33 cellular contexts compared by ENCODE assay signal in the genomic region with DNA sequence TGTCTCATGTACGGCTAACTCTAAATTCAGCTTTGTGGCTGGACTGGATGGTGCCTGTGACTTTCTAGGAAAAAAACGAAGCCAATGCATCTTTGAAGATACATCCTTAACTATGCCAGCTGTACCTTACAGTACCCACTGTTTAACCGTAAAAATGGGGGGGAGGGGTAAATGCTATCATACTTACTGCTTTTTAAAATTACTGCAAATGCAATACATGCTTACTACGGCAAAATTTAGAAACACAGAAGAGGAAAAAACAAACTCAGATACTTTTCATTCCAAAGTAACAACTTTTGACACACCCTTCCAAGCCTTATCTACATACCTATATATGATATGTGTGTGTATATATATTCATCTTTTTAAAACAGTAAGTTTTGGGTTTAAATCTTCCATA.
"Had no signal": no experiment of that assay in that cellular context is flagged by ENCODE, and none has a peak within 500 bp of the region (broad histone marks: within the 10 kb centered on the region; RNA-seq: fewer than 3 reads in every experiment).

No MANE protein-coding gene starts in this region.

- DNase-seq: activated B cell treated with CpG ODN at 0.5 μM for 24 hours; activated CD4-positive, alpha-beta memory T cell treated with anti-CD3 and anti-CD28 coated beads for 36 hours; activated CD4-positive, alpha-beta T cell treated with anti-CD3 and anti-CD28 coated beads for 4 hours; activated CD4-positive, alpha-beta T cell treated with anti-CD3 and anti-CD28 coated beads, Interleukin-2, amount 10 ng/mL, durations not matched to agents 24 days and 14 days; activated CD4-positive, alpha-beta T cell treated with anti-CD3 and anti-CD28 coated beads, Interleukin-2, amount 50 U/mL, for 1 hour; activated CD4-positive, alpha-beta T cell treated with anti-CD3 and anti-CD28 coated beads, Interleukin-2, amount 50 U/mL, for 4 hours; activated CD4-positive, CD25-positive, alpha-beta regulatory T cell treated with anti-CD3 and anti-CD28 coated beads, Interleukin-2, amount 50 U/mL, for 72 hours; activated CD8-positive, alpha-beta memory T cell treated with anti-CD3 and anti-CD28 coated beads, Interleukin-2, amount 50 U/mL, for 4 hours; activated CD8-positive, alpha-beta T cell treated with anti-CD3 and anti-CD28 coated beads for 36 hours; activated effector memory CD4-positive, alpha-beta T cell treated with anti-CD3 and anti-CD28 coated beads, Interleukin-2, amount 50 U/mL, for 16 hours; activated gamma-delta T cell treated with Interleukin-2 at 50 U/mL for 16 hours; activated naive CD4-positive, alpha-beta T cell; activated naive CD4-positive, alpha-beta T cell treated with anti-CD3 and anti-CD28 coated beads for 36 hours; activated naive CD4-positive, alpha-beta T cell treated with anti-CD3 and anti-CD28 coated beads, Interleukin-2, amount 50 U/mL, for 16 hours; activated naive CD8-positive, alpha-beta T cell treated with anti-CD3 and anti-CD28 coated beads for 36 hours; activated T-cell treated with anti-CD3 and anti-CD28 coated beads for 4 hours; activated T-cell treated with anti-CD3 and anti-CD28 coated beads, Interleukin-2, amount 50 U/mL, for 1 hour; activated T-cell treated with anti-CD3 and anti-CD28 coated beads, Interleukin-2, amount 50 U/mL, for 4 hours; activated T-cell treated with anti-CD3 and anti-CD28 coated beads, Interleukin-2, amount 50 U/mL, for 72 hours; adrenal gland; amniotic stem cell; aorta; body of pancreas; brain microvascular endothelial cell; cerebellar nuclear complex; T-helper 2 cell; T-helper 9 cell had no signal

- ATAC-seq: activated CD8-positive, alpha-beta T cell treated with anti-CD3 and anti-CD28 coated beads for 36 hours; activated naive CD4-positive, alpha-beta T cell treated with anti-CD3 and anti-CD28 coated beads, Interleukin-2, amount 50 U/mL, for 72 hours; activated T-cell treated with anti-CD3 and anti-CD28 coated beads, Interleukin-2, amount 50 U/mL, for 4 hours; activated T-cell treated with anti-CD3 and anti-CD28 coated beads, Interleukin-2, amount 50 U/mL, for 72 hours; activated T-helper 17 cell treated with anti-CD3 and anti-CD28 coated beads, Interleukin-2, amount 50 U/mL, for 72 hours; body of pancreas had no signal

- H3K4me1 ChIP-seq: adrenal gland, body of pancreas, breast epithelium had no signal

- H3K36me3 ChIP-seq: adrenal gland, brain microvascular endothelial cell, breast epithelium had no signal

- H3K27ac ChIP-seq: adrenal gland, body of pancreas, brain microvascular endothelial cell, breast epithelium, VCaP had no signal

- H3K9me3 ChIP-seq: adrenal gland, body of pancreas, breast epithelium had no signal

- H3K27me3 ChIP-seq: adrenal gland, body of pancreas, brain microvascular endothelial cell, breast epithelium had no signal

- H3K4me3 ChIP-seq: adrenal gland, body of pancreas, breast epithelium had no signal

- FAIRE-seq: astrocyte, TTC549 had no signal
